Comparison of ENCODE assay signal across 1 cellular context in the genomic region with DNA sequence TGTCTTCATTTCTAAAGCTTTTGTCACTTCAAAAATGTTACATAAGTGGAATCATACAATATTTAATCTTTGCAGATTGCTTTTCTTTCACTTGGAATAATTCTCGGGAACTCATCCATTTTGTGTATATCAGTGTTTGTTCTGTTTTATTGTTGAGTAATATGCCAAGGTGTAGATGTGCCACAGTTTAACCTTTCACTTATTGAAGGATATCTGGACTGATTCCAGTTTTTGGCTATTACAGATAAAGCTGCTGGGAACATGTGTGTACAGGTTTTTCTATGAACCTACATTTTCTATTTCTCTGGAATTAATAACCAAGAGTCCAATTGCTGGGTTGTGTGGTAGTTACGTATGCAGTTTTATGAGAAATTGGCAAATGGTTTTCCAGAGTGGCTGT.
TF ChIP-seq lines count a peak whose summit lies in the region.

No MANE protein-coding gene starts in this region.

TF ChIP-seq in HEK293, 187 proteins besides CTCF, POLR2A, EP300 and RAD21 (continued from another document):
- TF ChIP-seq, protein P1, sequence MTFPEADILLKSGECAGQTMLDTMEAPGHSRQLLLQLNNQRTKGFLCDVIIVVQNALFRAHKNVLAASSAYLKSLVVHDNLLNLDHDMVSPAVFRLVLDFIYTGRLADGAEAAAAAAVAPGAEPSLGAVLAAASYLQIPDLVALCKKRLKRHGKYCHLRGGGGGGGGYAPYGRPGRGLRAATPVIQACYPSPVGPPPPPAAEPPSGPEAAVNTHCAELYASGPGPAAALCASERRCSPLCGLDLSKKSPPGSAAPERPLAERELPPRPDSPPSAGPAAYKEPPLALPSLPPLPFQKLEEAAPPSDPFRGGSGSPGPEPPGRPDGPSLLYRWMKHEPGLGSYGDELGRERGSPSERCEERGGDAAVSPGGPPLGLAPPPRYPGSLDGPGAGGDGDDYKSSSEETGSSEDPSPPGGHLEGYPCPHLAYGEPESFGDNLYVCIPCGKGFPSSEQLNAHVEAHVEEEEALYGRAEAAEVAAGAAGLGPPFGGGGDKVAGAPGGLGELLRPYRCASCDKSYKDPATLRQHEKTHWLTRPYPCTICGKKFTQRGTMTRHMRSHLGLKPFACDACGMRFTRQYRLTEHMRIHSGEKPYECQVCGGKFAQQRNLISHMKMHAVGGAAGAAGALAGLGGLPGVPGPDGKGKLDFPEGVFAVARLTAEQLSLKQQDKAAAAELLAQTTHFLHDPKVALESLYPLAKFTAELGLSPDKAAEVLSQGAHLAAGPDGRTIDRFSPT (tag by site-specific recombination; IDR thresholded peaks at IDR 0.05): 0 out of 2 replicates have a peak, but pooled peaks have one; percentile 22
